Comparison of ENCODE assay signal across 38 cellular contexts in the genomic region with DNA sequence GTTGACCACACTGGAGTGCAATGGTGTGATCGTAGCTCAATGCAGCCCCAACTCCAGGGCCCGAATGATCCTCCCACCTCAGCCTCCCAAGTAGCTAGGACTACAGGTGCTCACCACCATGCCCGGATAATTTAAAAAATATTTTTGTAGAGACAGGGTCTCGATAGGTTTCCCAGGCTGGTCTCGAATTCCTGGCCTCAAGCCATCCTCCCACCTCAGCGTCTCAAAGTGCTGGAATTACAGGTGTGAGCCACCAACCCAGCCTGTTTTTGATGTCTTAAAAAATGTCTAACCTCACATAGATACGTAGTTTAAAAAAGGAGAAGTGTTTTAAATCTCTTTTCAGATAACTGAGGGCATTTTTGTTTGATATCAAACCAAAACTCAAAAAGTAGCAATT.
"Had no signal": no experiment of that assay in that cellular context is flagged by ENCODE, and none has a peak within 500 bp of the region (broad histone marks: within the 10 kb centered on the region; RNA-seq: fewer than 3 reads in every experiment).

No MANE protein-coding gene starts in this region.

- H3K27me3 ChIP-seq: adrenal gland, ascending aorta, body of pancreas, brain microvascular endothelial cell, breast epithelium, cardiac muscle cell had no signal

- H3K27me3 Mint-ChIP-seq: activated naive CD4-positive, alpha-beta T cell treated with anti-CD3 and anti-CD28 coated beads, Interleukin-2, amount 10 ng/mL, durations not matched to agents 7 days and 5 days; activated naive CD4-positive, alpha-beta T cell treated with anti-CD3 and anti-CD28 coated beads, Interleukin-2, amount 50 U/mL, for 24 hours; activated naive CD8-positive, alpha-beta T cell; activated naive CD8-positive, alpha-beta T cell treated with anti-CD3 and anti-CD28 coated beads for 36 hours; activated naive CD8-positive, alpha-beta T cell treated with anti-CD3 and anti-CD28 coated beads, Interleukin-2, amount 10 ng/mL, durations not matched to agents 7 days and 5 days; activated naive CD8-positive, alpha-beta T cell treated with anti-CD3 and anti-CD28 coated beads, Interleukin-2, amount 50 U/mL, for 24 hours; activated T-cell treated with anti-CD3 and anti-CD28 coated beads, Interleukin-2, amount 50 U/mL, for 24 hours; activated T-helper 17 cell treated with anti-CD3 and anti-CD28 coated beads, Interleukin-2, amount 50 U/mL, for 72 hours; brain; central memory CD8-positive, alpha-beta T cell had no signal

- H3K4me1 ChIP-seq: adrenal gland, ascending aorta had no signal

- H3K4me3 ChIP-seq: adrenal gland, ascending aorta, body of pancreas, breast epithelium, cardiac muscle cell had no signal

- H3K36me3 Mint-ChIP-seq: activated naive CD4-positive, alpha-beta T cell treated with anti-CD3 and anti-CD28 coated beads, Interleukin-2, amount 50 U/mL, for 72 hours; activated naive CD8-positive, alpha-beta T cell treated with anti-CD3 and anti-CD28 coated beads for 36 hours had no signal

- H3K4me3 Mint-ChIP-seq: activated naive CD4-positive, alpha-beta T cell treated with anti-CD3 and anti-CD28 coated beads for 36 hours; activated naive CD4-positive, alpha-beta T cell treated with anti-CD3 and anti-CD28 coated beads, Interleukin-2, amount 10 ng/mL, durations not matched to agents 7 days and 5 days; activated naive CD4-positive, alpha-beta T cell treated with anti-CD3 and anti-CD28 coated beads, Interleukin-2, amount 50 U/mL, for 24 hours; activated naive CD8-positive, alpha-beta T cell; activated naive CD8-positive, alpha-beta T cell treated with anti-CD3 and anti-CD28 coated beads for 36 hours; activated naive CD8-positive, alpha-beta T cell treated with anti-CD3 and anti-CD28 coated beads, Interleukin-2, amount 10 ng/mL, durations not matched to agents 7 days and 5 days; activated naive CD8-positive, alpha-beta T cell treated with anti-CD3 and anti-CD28 coated beads, Interleukin-2, amount 50 U/mL, for 24 hours; activated T-cell treated with anti-CD3 and anti-CD28 coated beads, Interleukin-2, amount 50 U/mL, for 24 hours; activated T-cell treated with anti-CD3 and anti-CD28 coated beads, Interleukin-2, amount 50 U/mL, for 4 hours; activated T-cell treated with anti-CD3 and anti-CD28 coated beads, Interleukin-2, amount 50 U/mL, for 72 hours; activated T-helper 1 cell treated with anti-CD3 and anti-CD28 coated beads, Interleukin-12 subunit alpha, Interleukin-12 subunit beta, Interleukin-2, Interleukin-4 antibody, amounts not matched to agents 30 ng/mL and 10 ng/mL and 1 ng/mL, durations not matched to agents 14 hours and 24 hours and 36 hours; activated T-helper 17 cell treated with anti-CD3 and anti-CD28 coated beads, Interleukin-2, amount 50 U/mL, for 72 hours; central memory CD8-positive, alpha-beta T cell had no signal

- DNase-seq: activated effector memory CD4-positive, alpha-beta T cell treated with anti-CD3 and anti-CD28 coated beads, Interleukin-2, amount 50 U/mL, for 16 hours; activated effector memory CD4-positive, alpha-beta T cell treated with Interleukin-2 at 50 U/mL for 16 hours; activated gamma-delta T cell; activated gamma-delta T cell treated with Interleukin-2 at 50 U/mL for 16 hours; activated naive CD4-positive, alpha-beta T cell; activated naive CD4-positive, alpha-beta T cell treated with anti-CD3 and anti-CD28 coated beads for 36 hours; activated naive CD4-positive, alpha-beta T cell treated with anti-CD3 and anti-CD28 coated beads, Interleukin-2, amount 10 ng/mL, durations not matched to agents 7 days and 5 days; activated naive CD4-positive, alpha-beta T cell treated with anti-CD3 and anti-CD28 coated beads, Interleukin-2, amount 50 U/mL, for 16 hours; activated naive CD4-positive, alpha-beta T cell treated with Interleukin-2 at 50 U/mL for 16 hours; activated naive CD8-positive, alpha-beta T cell treated with anti-CD3 and anti-CD28 coated beads for 36 hours; activated naive CD8-positive, alpha-beta T cell treated with anti-CD3 and anti-CD28 coated beads, Interleukin-2, amount 10 ng/mL, durations not matched to agents 7 days and 5 days; activated naive CD8-positive, alpha-beta T cell treated with anti-CD3 and anti-CD28 coated beads, Interleukin-2, amount 50 U/mL, for 24 hours; activated T-cell treated with anti-CD3 and anti-CD28 coated beads, Interleukin-2, amount 50 U/mL, for 1 hour; activated T-cell treated with anti-CD3 and anti-CD28 coated beads, Interleukin-2, amount 50 U/mL, for 24 hours; activated T-cell treated with anti-CD3 and anti-CD28 coated beads, Interleukin-2, amount 50 U/mL, for 4 hours; activated T-cell treated with anti-CD3 and anti-CD28 coated beads, Interleukin-2, amount 50 U/mL, for 48 hours; activated T-cell treated with anti-CD3 and anti-CD28 coated beads, Interleukin-2, amount 50 U/mL, for 72 hours; adrenal gland; amniotic stem cell; amygdala; anterior cingulate cortex; aorta; body of pancreas; brain microvascular endothelial cell; caudate nucleus; central memory CD4-positive, alpha-beta T cell; cerebellar nuclear complex had no signal

- H3K36me3 ChIP-seq: brain microvascular endothelial cell, breast epithelium, cardiac muscle cell had no signal

- H3K4me1 Mint-ChIP-seq: activated naive CD8-positive, alpha-beta T cell treated with anti-CD3 and anti-CD28 coated beads for 36 hours; activated naive CD8-positive, alpha-beta T cell treated with anti-CD3 and anti-CD28 coated beads, Interleukin-2, amount 10 ng/mL, durations not matched to agents 7 days and 5 days; activated naive CD8-positive, alpha-beta T cell treated with anti-CD3 and anti-CD28 coated beads, Interleukin-2, amount 50 U/mL, for 24 hours; activated T-helper 17 cell treated with anti-CD3 and anti-CD28 coated beads, Interleukin-2, amount 50 U/mL, for 72 hours; central memory CD8-positive, alpha-beta T cell had no signal

- H3K27ac Mint-ChIP-seq: activated naive CD4-positive, alpha-beta T cell treated with anti-CD3 and anti-CD28 coated beads for 36 hours; activated naive CD4-positive, alpha-beta T cell treated with anti-CD3 and anti-CD28 coated beads, Interleukin-2, amount 10 ng/mL, durations not matched to agents 7 days and 5 days; activated naive CD4-positive, alpha-beta T cell treated with anti-CD3 and anti-CD28 coated beads, Interleukin-2, amount 50 U/mL, for 24 hours; activated naive CD4-positive, alpha-beta T cell treated with anti-CD3 and anti-CD28 coated beads, Interleukin-2, amount 50 U/mL, for 72 hours; activated naive CD8-positive, alpha-beta T cell; activated naive CD8-positive, alpha-beta T cell treated with anti-CD3 and anti-CD28 coated beads for 36 hours; activated naive CD8-positive, alpha-beta T cell treated with anti-CD3 and anti-CD28 coated beads, Interleukin-2, amount 10 ng/mL, durations not matched to agents 7 days and 5 days; activated naive CD8-positive, alpha-beta T cell treated with anti-CD3 and anti-CD28 coated beads, Interleukin-2, amount 50 U/mL, for 24 hours; activated T-cell treated with anti-CD3 and anti-CD28 coated beads, Interleukin-2, amount 50 U/mL, for 24 hours; activated T-cell treated with anti-CD3 and anti-CD28 coated beads, Interleukin-2, amount 50 U/mL, for 72 hours; activated T-helper 1 cell treated with anti-CD3 and anti-CD28 coated beads, Interleukin-12 subunit alpha, Interleukin-12 subunit beta, Interleukin-2, Interleukin-4 antibody, amounts not matched to agents 30 ng/mL and 10 ng/mL and 1 ng/mL, durations not matched to agents 14 hours and 24 hours and 36 hours; activated T-helper 17 cell treated with anti-CD3 and anti-CD28 coated beads, Interleukin-2, amount 50 U/mL, for 72 hours; activated T-helper 2 cell treated with anti-CD3 and anti-CD28 coated beads, Interferon-gamma antibody, Interleukin-2, Interleukin-4, amounts not matched to agents 10 μg/mL and 5 μg/mL and 100 μg/mL, durations not matched to agents 14 hours and 24 hours and 36 hours; brain had no signal

- H3K9me3 ChIP-seq: adrenal gland, ascending aorta, body of pancreas, breast epithelium had no signal

- ATAC-seq: activated naive CD4-positive, alpha-beta T cell treated with anti-CD3 and anti-CD28 coated beads, Interleukin-2, amount 50 U/mL, for 72 hours; activated naive CD8-positive, alpha-beta T cell treated with anti-CD3 and anti-CD28 coated beads, Interleukin-2, amount 50 U/mL, for 24 hours; activated T-cell treated with anti-CD3 and anti-CD28 coated beads, Interleukin-2, amount 50 U/mL, for 4 hours; activated T-cell treated with anti-CD3 and anti-CD28 coated beads, Interleukin-2, amount 50 U/mL, for 72 hours; activated T-helper 17 cell treated with anti-CD3 and anti-CD28 coated beads, Interleukin-2, amount 50 U/mL, for 72 hours; body of pancreas had no signal

- H3K9me3 Mint-ChIP-seq: activated naive CD4-positive, alpha-beta T cell treated with anti-CD3 and anti-CD28 coated beads for 36 hours; activated naive CD4-positive, alpha-beta T cell treated with anti-CD3 and anti-CD28 coated beads, Interleukin-2, amount 10 ng/mL, durations not matched to agents 7 days and 5 days; activated naive CD4-positive, alpha-beta T cell treated with anti-CD3 and anti-CD28 coated beads, Interleukin-2, amount 50 U/mL, for 24 hours; activated naive CD4-positive, alpha-beta T cell treated with anti-CD3 and anti-CD28 coated beads, Interleukin-2, amount 50 U/mL, for 72 hours; activated naive CD8-positive, alpha-beta T cell treated with anti-CD3 and anti-CD28 coated beads for 36 hours; activated naive CD8-positive, alpha-beta T cell treated with anti-CD3 and anti-CD28 coated beads, Interleukin-2, amount 10 ng/mL, durations not matched to agents 7 days and 5 days; activated naive CD8-positive, alpha-beta T cell treated with anti-CD3 and anti-CD28 coated beads, Interleukin-2, amount 50 U/mL, for 24 hours; activated T-cell treated with anti-CD3 and anti-CD28 coated beads, Interleukin-2, amount 50 U/mL, for 24 hours; activated T-cell treated with anti-CD3 and anti-CD28 coated beads, Interleukin-2, amount 50 U/mL, for 4 hours; activated T-cell treated with anti-CD3 and anti-CD28 coated beads, Interleukin-2, amount 50 U/mL, for 72 hours; activated T-helper 1 cell treated with anti-CD3 and anti-CD28 coated beads, Interleukin-12 subunit alpha, Interleukin-12 subunit beta, Interleukin-2, Interleukin-4 antibody, amounts not matched to agents 30 ng/mL and 10 ng/mL and 1 ng/mL, durations not matched to agents 14 hours and 24 hours and 36 hours; activated T-helper 17 cell treated with anti-CD3 and anti-CD28 coated beads, Interleukin-2, amount 50 U/mL, for 72 hours; activated T-helper 2 cell treated with anti-CD3 and anti-CD28 coated beads, Interferon-gamma antibody, Interleukin-2, Interleukin-4, amounts not matched to agents 10 μg/mL and 5 μg/mL and 100 μg/mL, durations not matched to agents 14 hours and 24 hours and 36 hours; brain; central memory CD8-positive, alpha-beta T cell had no signal

- H3K27ac ChIP-seq: adrenal gland, ascending aorta, brain microvascular endothelial cell, breast epithelium, cardiac muscle cell had no signal
